In genomic region chr10:86336341-86336740, GRCh38 we compare ENCODE assay signal across 27 cellular contexts. TPM values are rescaled to one million over a fixed set of nuclear protein-coding genes. Genes with fewer than 3 reads are reported as not detected.
"Had no signal": no experiment of that assay in that cellular context is flagged by ENCODE, and none has a peak within 500 bp of the region (broad histone marks: within the 10 kb centered on the region; RNA-seq: fewer than 3 reads in every experiment).

No MANE protein-coding gene starts in this region.

- DNase-seq: activated CD4-positive, alpha-beta T cell treated with anti-CD3 and anti-CD28 coated beads for 4 hours; activated CD4-positive, alpha-beta T cell treated with anti-CD3 and anti-CD28 coated beads, Interleukin-2, amount 50 U/mL, for 4 hours; activated CD8-positive, alpha-beta memory T cell treated with anti-CD3 and anti-CD28 coated beads for 24 hours; activated naive CD4-positive, alpha-beta T cell; activated T-cell treated with anti-CD3 and anti-CD28 coated beads, Interleukin-2, amount 50 U/mL, for 24 hours; effector CD8-positive, alpha-beta T cell; esophagus squamous epithelium; foreskin melanocyte; islet precursor cell; left cardiac atrium; midbrain; naive thymus-derived CD4-positive, alpha-beta T cell; nucleus accumbens; stimulated activated CD4-positive, alpha-beta T cell treated with anti-CD3 and anti-CD28 coated beads, Interleukin-12 subunit alpha, Interleukin-12 subunit beta, amount 100 ng/mL, for 4 hours; stimulated activated CD4-positive, alpha-beta T cell treated with anti-CD3 and anti-CD28 coated beads, Interleukin-4, amount 100 ng/mL, for 1 hour; stimulated activated naive CD8-positive, alpha-beta T cell treated with anti-CD3 and anti-CD28 coated beads, Interleukin-15, Interleukin-2, amounts not matched to agents 100 U/mL and 50 U/mL, for 24 hours; testis; transverse colon had no signal

- H3K9me3 ChIP-seq: esophagus squamous epithelium, testis, transverse colon had no signal

- H3K9ac ChIP-seq: parathyroid adenoma had no signal

- H3K36me3 ChIP-seq: esophagus squamous epithelium, transverse colon had no signal

- H3K4me3 ChIP-seq: esophagus squamous epithelium, hepatocyte, testis, transverse colon had no signal

- H3K4me1 Mint-ChIP-seq: central memory CD8-positive, alpha-beta T cell; memory B cell had no signal

- H3K27ac Mint-ChIP-seq: activated naive CD4-positive, alpha-beta T cell treated with anti-CD3 and anti-CD28 coated beads, Interleukin-2, amount 50 U/mL, for 72 hours; activated T-cell treated with anti-CD3 and anti-CD28 coated beads, Interleukin-2, amount 50 U/mL, for 24 hours; memory B cell; naive thymus-derived CD4-positive, alpha-beta T cell had no signal

- H3K9me3 Mint-ChIP-seq: activated naive CD4-positive, alpha-beta T cell treated with anti-CD3 and anti-CD28 coated beads, Interleukin-2, amount 50 U/mL, for 72 hours; activated T-cell treated with anti-CD3 and anti-CD28 coated beads, Interleukin-2, amount 50 U/mL, for 24 hours; central memory CD8-positive, alpha-beta T cell; memory B cell; naive thymus-derived CD4-positive, alpha-beta T cell had no signal

- H2AFZ ChIP-seq: hepatocyte, parathyroid adenoma had no signal

- H3K4me1 ChIP-seq: parathyroid adenoma, testis, transverse colon had no signal

- H3K4me3 Mint-ChIP-seq: activated T-cell treated with anti-CD3 and anti-CD28 coated beads, Interleukin-2, amount 50 U/mL, for 24 hours; central memory CD8-positive, alpha-beta T cell; memory B cell; naive thymus-derived CD4-positive, alpha-beta T cell had no signal

- H3K4me2 ChIP-seq: hepatocyte had no signal

- ATAC-seq: activated naive CD4-positive, alpha-beta T cell treated with anti-CD3 and anti-CD28 coated beads, Interleukin-2, amount 50 U/mL, for 72 hours; left cardiac atrium; naive thymus-derived CD4-positive, alpha-beta T cell; right cardiac atrium; stimulated activated naive CD8-positive, alpha-beta T cell treated with anti-CD3 and anti-CD28 coated beads, Interleukin-15, Interleukin-2, amounts not matched to agents 100 U/mL and 50 U/mL, for 24 hours had no signal

- H3K27ac ChIP-seq: epithelial cell of prostate, esophagus squamous epithelium, hepatocyte, parathyroid adenoma, testis, transverse colon had no signal

- H3K27me3 ChIP-seq: testis, transverse colon had no signal

- H3K36me3 Mint-ChIP-seq: activated naive CD4-positive, alpha-beta T cell treated with anti-CD3 and anti-CD28 coated beads, Interleukin-2, amount 50 U/mL, for 72 hours; memory B cell had no signal

RNA-seq across cellular contexts. Expression of gene GRID1, which starts 30.3 kb away (rescaled TPM):
- total RNA-seq: activated naive CD4-positive, alpha-beta T cell treated with anti-CD3 and anti-CD28 coated beads, Interleukin-2, amount 50 U/mL, for 72 hours; naive thymus-derived CD4-positive, alpha-beta T cell; pulmonary artery endothelial cell; T-helper 1 cell treated with Interleukin-12 subunit alpha and Interleukin-12 subunit beta and Interleukin-4 antibody, amounts not matched to agents 30 ng/mL and 1 ng/mL, for 36 hours had no signal
- polyA plus RNA-seq: naive thymus-derived CD4-positive, alpha-beta T cell had no signal
